Comparison of ENCODE assay signal across 10 cellular contexts in genomic region chr10:119132521-119133345, GRCh38. TPM values are rescaled to one million over a fixed set of nuclear protein-coding genes. Genes with fewer than 3 reads are reported as not detected.
DNase-seq lines count a peak whose midpoint lies in the region; ATAC-seq and FAIRE-seq lines count a peak whose summit lies in the region.
"Had no signal": no experiment of that assay in that cellular context is flagged by ENCODE, and none has a peak within 500 bp of the region (broad histone marks: within the 10 kb centered on the region; RNA-seq: fewer than 3 reads in every experiment).

No MANE protein-coding gene starts in this region.

- no peak overlapping the region for H4K8ac ChIP-seq in neuronal stem cell (ENCODE audit: low read depth, low read length)

- no peak overlapping the region for H2BK15ac ChIP-seq in neuronal stem cell (ENCODE audit: low read length)

- H3K4ac ChIP-seq in neuronal stem cell (ENCODE audit: low read length): no peak overlapping the region

- H2BK5ac ChIP-seq in neuronal stem cell (ENCODE audit: low read length): no peak overlapping the region

- no peaks in the 10 kb centered on the region for H3K27me3 ChIP-seq in neuronal stem cell (ENCODE audit: control insufficient read depth in 3 of 3, insufficient read depth in 3 of 3, low read depth in 1 of 3, low read length in 3 of 3)
- H3K27me3 ChIP-seq in small intestine (ENCODE audit: control insufficient read depth in 2 of 2, insufficient read depth in 2 of 2, low read length in 2 of 2): no peaks in the 10 kb centered on the region
- H3K27me3 ChIP-seq: tibial nerve had no signal

- WGBS in neuronal stem cell (ENCODE audit: extremely low coverage in 2 of 2, insufficient read length in 2 of 2, insufficient replicate concordance in 1 of 2), 2 donors: no CpG with 5 or more reads among the region's 14 CpGs
- WGBS in small intestine, 3 donors: 86 to 89% (median 88%) methylated on average over 14 of the region's 14 CpGs

- no peaks in the 10 kb centered on the region for H3K79me1 ChIP-seq in neuronal stem cell (ENCODE audit: low read depth, low read length)

- H2BK120ac ChIP-seq in neuronal stem cell (ENCODE audit: low read depth, low read length): no peak overlapping the region

- H3K9me3 ChIP-seq in neuronal stem cell (replicated peaks in 1 of 2; ENCODE audit: control insufficient read depth in 2 of 2, insufficient read depth in 1 of 2, low read depth in 1 of 2, low read length in 2 of 2) (no peaks in the 10 kb centered on the region), small intestine (ENCODE audit: control insufficient read depth, low read depth) (no peaks in the 10 kb centered on the region)
- H3K9me3 ChIP-seq: SK-N-SH, tibial nerve had no signal

- no peak overlapping the region for H3K27ac ChIP-seq in neuronal stem cell (replicated peaks; ENCODE audit: low read length)
- peak overlapping the region in 1 of 2 donors; percentile 38 for H3K27ac ChIP-seq in small intestine (ENCODE audit: low read depth in 1 of 2, low read length in 1 of 2)

- H3K36me3 ChIP-seq in neuronal stem cell (replicated peaks in 1 of 2; ENCODE audit: control insufficient read depth in 2 of 2, insufficient read depth in 2 of 2, low read length in 2 of 2) (peaks cover 39 to 82% of the 10 kb centered on the region in 2 donors), small intestine (ENCODE audit: control insufficient read depth in 2 of 2, insufficient read depth in 2 of 2, low read length in 2 of 2) (peaks cover 5 to 6% of the 10 kb centered on the region in 2 donors)

- no peak overlapping the region for H3K23ac ChIP-seq in neuronal stem cell (ENCODE audit: low read depth, low read length, poor library complexity)

- H3K4me3 ChIP-seq in neuronal stem cell (ENCODE audit: low read length in 2 of 2) (no peak overlapping the region), small intestine (ENCODE audit: low read depth in 1 of 2, low read length in 2 of 2) (no peak overlapping the region)

- H2BK12ac ChIP-seq in neuronal stem cell (ENCODE audit: low read length): no peak overlapping the region

- H3K4me1 ChIP-seq in neuronal stem cell (ENCODE audit: control insufficient read depth in 2 of 2, insufficient read depth in 1 of 2, low read depth in 1 of 2, low read length in 2 of 2): no peaks in the 10 kb centered on the region
- H3K4me1 ChIP-seq in small intestine (ENCODE audit: control insufficient read depth in 2 of 2, insufficient read depth in 1 of 2, low read depth in 1 of 2, low read length in 1 of 2): no peaks in the 10 kb centered on the region

- peak; percentile 28 for DNase-seq in CD1c-positive myeloid dendritic cell (ENCODE audit: extremely low spot score)
- DNase-seq in MV-4-11 (lab: John Stamatoyannopoulos, UW): peak; percentile 21
- peak; percentile 85 for DNase-seq in cerebellum (ENCODE audit: low spot score)
- no peak for DNase-seq in neuronal stem cell (ENCODE audit: low spot score)
- DNase-seq in small intestine: no peak
- DNase-seq in NCI-H187 treated with DMSO at 0.1 percent for 48 hours (lab: John Stamatoyannopoulos, UW): no peak
- DNase-seq: SK-N-SH had no signal

- no peak for ATAC-seq in HG02840 (IDR thresholded peaks at IDR 0.05; ENCODE audit: low FRiP score, unreplicated experiment)

- no peak overlapping the region for H3K18ac ChIP-seq in neuronal stem cell (ENCODE audit: low read length)

- no peak for FAIRE-seq in small intestine (lab: Jason Lieb, UNC)
- FAIRE-seq: colon had no signal

- no peak overlapping the region for H2AK5ac ChIP-seq in neuronal stem cell (ENCODE audit: low read depth, low read length)

- H4K91ac ChIP-seq in neuronal stem cell (ENCODE audit: low read depth, low read length, poor library complexity): no peak overlapping the region

- no peak overlapping the region for H3K4me2 ChIP-seq in neuronal stem cell (ENCODE audit: insufficient read depth, low read length, poor library complexity, severe bottlenecking)

- H3K14ac ChIP-seq in neuronal stem cell (ENCODE audit: low read length): no peak overlapping the region

- H3K9ac ChIP-seq in neuronal stem cell (ENCODE audit: low read depth, low read length, poor library complexity): peak overlapping the region; percentile 47
- H3K9ac ChIP-seq: SK-N-SH had no signal

- H2AFZ ChIP-seq in neuronal stem cell (ENCODE audit: low read length): no peak overlapping the region

RNA-seq across cellular contexts. Expression of gene DENND10, which starts 28.8 kb away (rescaled TPM):
- total RNA-seq in cerebellum: 36.7 TPM
- polyA plus RNA-seq in neuronal stem cell (2013, experiment 1 of 2): 87.3 TPM
- 88.8 TPM for polyA plus RNA-seq in neuronal stem cell (2013, experiment 2 of 2)
- polyA plus RNA-seq in small intestine: 10 to 100 TPM; 20.3 to 32.4 (median 29.2) TPM

RNA-seq across cellular contexts. Expression of gene SFXN4, which starts 32.8 kb away (rescaled TPM):
- 13.7 TPM for total RNA-seq in cerebellum
- polyA plus RNA-seq in neuronal stem cell (2013, experiment 1 of 2): 21.8 TPM
- 20.0 TPM for polyA plus RNA-seq in neuronal stem cell (2013, experiment 2 of 2)
- polyA plus RNA-seq in small intestine: 10 to 100 TPM; 54.3 to 63.7 (median 54.6) TPM

RNA-seq across cellular contexts. Expression of gene PRDX3, which starts 45.9 kb away (rescaled TPM):
- total RNA-seq in cerebellum: 81.2 TPM
- 169 TPM for polyA plus RNA-seq in neuronal stem cell (2013, experiment 1 of 2)
- 170 TPM for polyA plus RNA-seq in neuronal stem cell (2013, experiment 2 of 2)
- 100 to 1,000 TPM; 134 to 222 (median 201) TPM for polyA plus RNA-seq in small intestine

RNA-seq across cellular contexts. Expression of gene EIF3A, which starts 52.1 kb away (rescaled TPM):
- 62.1 TPM for total RNA-seq in cerebellum
- 107 TPM for polyA plus RNA-seq in neuronal stem cell (2013, experiment 1 of 2)
- polyA plus RNA-seq in neuronal stem cell (2013, experiment 2 of 2): 106 TPM
- polyA plus RNA-seq in small intestine: 10 to 100 TPM; 41.8 to 63.6 (median 41.9) TPM

Comparison
In these comparisons a context has a peak if more than half of its experiments do, and no peak if none do; other contexts are left out.
1. DNase-seq: peak in CD1c-positive myeloid dendritic cell (single experiment), MV-4-11 (single experiment) and cerebellum (single experiment); none in neuronal stem cell (single experiment), small intestine (single experiment) and NCI-H187 treated with DMSO at 0.1 percent for 48 hours (single experiment).